ENCODE assay signal across 8 cellular contexts in the genomic region with DNA sequence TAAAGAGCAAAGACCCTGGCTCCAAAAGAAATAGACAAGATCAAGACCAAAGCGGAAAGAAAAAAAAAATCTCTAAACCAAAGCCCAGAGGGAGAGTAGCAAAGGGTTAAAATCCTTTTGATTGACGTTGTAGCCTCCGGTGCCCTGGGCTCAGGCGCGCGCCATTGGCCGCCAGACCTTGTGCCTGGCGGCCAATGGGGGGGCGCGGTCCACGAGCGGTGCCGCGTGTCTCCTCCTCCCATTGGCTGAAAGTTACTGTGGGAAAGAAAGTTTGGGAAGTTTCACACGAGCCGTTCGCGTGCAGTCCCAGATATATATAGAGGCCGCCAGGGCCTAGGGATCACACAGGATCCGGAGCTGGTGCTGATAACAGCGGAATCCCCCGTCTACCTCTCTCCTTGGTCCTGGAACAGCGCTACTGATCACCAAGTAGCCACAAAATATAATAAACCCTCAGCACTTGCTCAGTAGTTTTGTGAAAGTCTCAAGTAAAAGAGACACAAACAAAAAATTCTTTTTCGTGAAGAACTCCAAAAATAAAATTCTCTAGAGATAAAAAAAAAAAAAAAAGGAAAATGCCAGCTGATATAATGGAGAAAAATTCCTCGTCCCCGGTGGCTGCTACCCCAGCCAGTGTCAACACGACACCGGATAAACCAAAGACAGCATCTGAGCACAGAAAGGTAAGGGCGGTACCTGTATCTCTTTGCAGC. TPM values are rescaled to one million over a fixed set of nuclear protein-coding genes. Genes with fewer than 3 reads are reported as not detected.
DNase-seq lines count a peak whose midpoint lies in the region; ATAC-seq and TF ChIP-seq lines count a peak whose summit lies in the region.

A gene with protein sequence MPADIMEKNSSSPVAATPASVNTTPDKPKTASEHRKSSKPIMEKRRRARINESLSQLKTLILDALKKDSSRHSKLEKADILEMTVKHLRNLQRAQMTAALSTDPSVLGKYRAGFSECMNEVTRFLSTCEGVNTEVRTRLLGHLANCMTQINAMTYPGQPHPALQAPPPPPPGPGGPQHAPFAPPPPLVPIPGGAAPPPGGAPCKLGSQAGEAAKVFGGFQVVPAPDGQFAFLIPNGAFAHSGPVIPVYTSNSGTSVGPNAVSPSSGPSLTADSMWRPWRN (plus strand): TSS at position 343 of the 713 bp plus-strand sequence. CDS start 233 bp downstream, at position 576.

- H3K36me3 ChIP-seq in A673 (ENCODE audit: insufficient read depth, low read length, poor library complexity, severe bottlenecking) (peaks cover 34% of the 10 kb centered on the region), mucosa of rectum (ENCODE audit: control insufficient read depth in 2 of 2, insufficient read depth in 2 of 2, low read length in 2 of 2) (peaks cover 0 to 5% of the 10 kb centered on the region in 2 donors)

- peak within 1 kb of the TSS; percentile 84 to 92 for H3K9ac ChIP-seq in mucosa of rectum (ENCODE audit: low read depth in 1 of 2, low read length in 2 of 2)

- POLR2A ChIA-PET in A673 (lab: Charles Lee; ENCODE audit: low non-redundant PET), result interaction anchor here (0.6 to 1.1 kb wide), 6 partner anchors 9 to 238 kb away, joined by 3 to 18 read pairs (median 6); no protein-coding TSS in a partner anchor

- H3K4me1 ChIP-seq in A673 (ENCODE audit: insufficient read depth, low read length, poor library complexity, severe bottlenecking) (peaks cover 26% of the 10 kb centered on the region), mucosa of rectum (ENCODE audit: control insufficient read depth in 2 of 2, insufficient read depth in 2 of 2, low read length in 2 of 2) (peaks cover 45 to 51% of the 10 kb centered on the region in 2 donors)

- H3K4me3 ChIP-seq in A673 (ENCODE audit: low read depth, low read length, poor library complexity, severe bottlenecking) (peak within 1 kb of the TSS; percentile 93), mucosa of rectum (ENCODE audit: low read length in 2 of 2) (peak within 1 kb of the TSS; percentile 84 to 90)

- H3K27me3 ChIP-seq in A673 (replicated peaks; ENCODE audit: insufficient read depth, low read depth, low read length, poor library complexity) (no peaks in the 10 kb centered on the region), mucosa of rectum (ENCODE audit: control insufficient read depth in 2 of 2, insufficient read depth in 2 of 2, low read length in 2 of 2) (no peaks in the 10 kb centered on the region)

- no peak for TF ChIP-seq CTCF in A673 (conservative IDR thresholded peaks at IDR 0.05; ENCODE audit: low read depth, low read length)

- intact Hi-C loops in A673 (cut with micrococcal nuclease; ENCODE audit: unreplicated experiment), result loop anchor here (1.0 to 10.0 kb wide), 9 partner anchors 47 to 1309 kb away; a partner anchor contains a TSS

- H3K27ac ChIP-seq in A673 (ENCODE audit: low read depth, low read length, poor library complexity, severe bottlenecking) (peak within 1 kb of the TSS; percentile 98), mucosa of rectum (ENCODE audit: low read depth in 2 of 2, low read length in 2 of 2) (peak within 1 kb of the TSS; percentile 92 to 95)

- H3K9me3 ChIP-seq in A673 (ENCODE audit: low read depth, low read length, poor library complexity, severe bottlenecking) (no peaks in the 10 kb centered on the region), mucosa of rectum (ENCODE audit: control insufficient read depth in 2 of 2, low read length in 2 of 2) (no peaks in the 10 kb centered on the region)

- DNase-seq in A673 (ENCODE audit: low spot score), result peak; percentile 98
- peak; percentile 83 for DNase-seq in HPDE6-E6E7 (ENCODE audit: extremely low spot score)
- peak; percentile 98 for DNase-seq in NCI-H82 (lab: John Stamatoyannopoulos, UW)
- DNase-seq in activated T-cell treated with anti-CD3 and anti-CD28 coated beads, Interleukin-2, amount 50 U/mL, for 48 hours, result peak; percentile 49 to 65
- DNase-seq in fibroblast of gingiva (ENCODE audit: low read depth), result peak; percentile 79
- peak; percentile 80 for DNase-seq in superior temporal gyrus (ENCODE audit: extremely low spot score)

- CTCF ChIA-PET in A673 (lab: Charles Lee), result interaction anchor here (0.7 to 2.8 kb wide), 5 partner anchors 177 to 469 kb away, joined by 4 to 11 read pairs (median 10); no protein-coding TSS in a partner anchor

- ATAC-seq in GM18498 (IDR thresholded peaks at IDR 0.05; ENCODE audit: unreplicated experiment), result peak; percentile 26

- TSS peak; percentile 87 for BruUV-seq in A673 (replicated peaks; lab: Mats Ljungman, UMichigan)

RNA-seq across cellular contexts. Expression of the gene that starts here (rescaled TPM):
- total RNA-seq in A673 (2021), result 136 and 139 TPM in 2 replicates

Comparison
In these comparisons a context has a peak if more than half of its experiments do, and no peak if none do; other contexts are left out.
1. Peak in every context shown above with its lines: DNase-seq, ATAC-seq, H3K4me3 ChIP-seq and H3K27ac ChIP-seq.